Comparison of ENCODE assay signal across 7 cellular contexts in genomic region chr2:204445149-204445548, GRCh38.
"Had no signal": no experiment of that assay in that cellular context is flagged by ENCODE, and none has a peak within 500 bp of the region (broad histone marks: within the 10 kb centered on the region; RNA-seq: fewer than 3 reads in every experiment).

No MANE protein-coding gene starts in this region.

- H3K4me2 ChIP-seq: KMS-11 had no signal

- ATAC-seq: K562 had no signal

- H3K9ac ChIP-seq: KMS-11 had no signal

- DNase-seq: IMR-90, KBM-7, KG1 had no signal

- H3K4me3 ChIP-seq: K562 had no signal

- FAIRE-seq: HTR-8/SVneo, K562 had no signal

- H3K27ac ChIP-seq: HL-60, KMS-11 had no signal
